In the genomic region with DNA sequence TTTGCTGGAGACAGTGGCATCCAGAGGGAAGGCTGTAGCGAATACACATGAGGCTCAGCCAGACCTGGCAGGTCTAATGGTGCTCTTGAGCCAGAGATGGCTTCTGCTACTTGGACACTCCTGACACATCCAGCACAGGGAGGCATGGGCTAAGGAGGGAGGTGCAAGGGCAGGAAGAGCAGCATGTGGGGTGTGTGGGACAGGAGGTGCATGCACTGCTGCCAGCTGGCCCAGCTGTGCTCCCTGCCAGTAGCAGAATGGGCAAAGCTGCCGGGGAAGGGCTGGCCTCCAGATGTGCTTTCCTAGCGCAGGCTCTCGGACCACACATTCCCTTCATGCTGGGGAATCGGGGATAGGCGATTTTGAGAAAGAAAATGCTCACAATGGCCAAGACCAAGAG, we compare ENCODE assay signal across 30 cellular contexts.
DNase-seq lines count a peak whose midpoint lies in the region; ATAC-seq, FAIRE-seq and TF ChIP-seq lines count a peak whose summit lies in the region.
"Had no signal": no experiment of that assay in that cellular context is flagged by ENCODE, and none has a peak within 500 bp of the region (broad histone marks: within the 10 kb centered on the region; RNA-seq: fewer than 3 reads in every experiment).

No MANE protein-coding gene starts in this region.

- H2BK15ac ChIP-seq in H1 (ENCODE audit: low read length) = peak overlapping the region; percentile 95; the same call in 1 of the 2 replicates

- no peak overlapping the region for H3K14ac ChIP-seq in H1 (ENCODE audit: insufficient read length)

- no peak for ATAC-seq in GM18870 (IDR thresholded peaks at IDR 0.05; ENCODE audit: unreplicated experiment)
- ATAC-seq: activated CD4-positive, alpha-beta T cell treated with anti-CD3 and anti-CD28 coated beads for 36 hours; left lobe of liver had no signal

- H2BK20ac ChIP-seq in H1 (ENCODE audit: low read length) = no peak overlapping the region

- CTCF ChIA-PET in H1 (lab: Charles Lee; ENCODE audit: partially characterized antibody) = interaction anchor here (0.6 to 1.4 kb wide), 3 partner anchors 9 to 164 kb away, joined by 3 to 5 read pairs (median 3); no protein-coding TSS in a partner anchor
- CTCF ChIA-PET in activated naive CD4-positive, alpha-beta T cell treated with anti-CD3 and anti-CD28 coated beads for 36 hours (lab: Charles Lee) = no interaction called here

- no peaks in the 10 kb centered on the region for H3K23me2 ChIP-seq in H1 (ENCODE audit: low read depth, low read length)

- H4K5ac ChIP-seq in H1 (ENCODE audit: insufficient read length, low read depth, low read length) = no peak overlapping the region

- no peak overlapping the region for H3K23ac ChIP-seq in H1 (ENCODE audit: insufficient read length)

- H3K79me1 ChIP-seq in H1 (ENCODE audit: low read depth, low read length) = no peaks in the 10 kb centered on the region

- no peak for TF ChIP-seq EP300 in H1 (IDR thresholded peaks at IDR 0.05; ENCODE audit: borderline replicate concordance in 1 of 2, low read depth in 2 of 2, low read length in 2 of 2)

- H3K18ac ChIP-seq in H1 (ENCODE audit: extremely low read depth, low read length) = no peak overlapping the region

- peak; percentile 76 for DNase-seq in GM03348 (ENCODE audit: low spot score)
- DNase-seq in MG63 = peak; percentile 63
- no peak for DNase-seq in H1 (ENCODE audit: low read depth in 1 of 2, low spot score in 2 of 2)
- DNase-seq in osteocyte (ENCODE audit: extremely low spot score, unreplicated experiment) = peak; percentile 70
- DNase-seq in midbrain (lab: John Stamatoyannopoulos, UW) = no peak
- no peak for DNase-seq in activated naive CD4-positive, alpha-beta T cell treated with anti-CD3 and anti-CD28 coated beads for 36 hours
- no peak for DNase-seq in posterior cingulate gyrus
- DNase-seq: activated CD4-positive, alpha-beta T cell treated with anti-CD3 and anti-CD28 coated beads for 36 hours; activated effector memory CD4-positive, alpha-beta T cell treated with Interleukin-2 at 50 U/mL for 16 hours; activated naive CD8-positive, alpha-beta T cell treated with anti-CD3 and anti-CD28 coated beads for 36 hours; Caco-2; dermis blood vessel endothelial cell; hypothalamus; natural killer cell; NCI-H1105 treated with DMSO at 0.1 percent for 48 hours; NCI-H2029; NCI-H2227 treated with DMSO at 0.1 percent for 48 hours; NCI-H69; ovary; retina; trophoblast cell had no signal

- H4K20me1 ChIP-seq in H1 (replicated peaks in 1 of 2; ENCODE audit: control insufficient read depth in 1 of 2, insufficient read depth in 2 of 2, low read length in 2 of 2) = no peaks in the 10 kb centered on the region
- H4K20me1 ChIP-seq: BLaER1 treated with 17β-estradiol and CSF1 and Interleukin-3, amounts not matched to agents 10 nM and 100 nM had no signal

- H3K4me3 Mint-ChIP-seq in osteocyte (ENCODE audit: unreplicated experiment) = no peak overlapping the region
- H3K4me3 Mint-ChIP-seq in activated naive CD4-positive, alpha-beta T cell treated with anti-CD3 and anti-CD28 coated beads for 36 hours = no peak overlapping the region
- H3K4me3 Mint-ChIP-seq: activated CD4-positive, alpha-beta T cell treated with anti-CD3 and anti-CD28 coated beads for 36 hours; activated naive CD8-positive, alpha-beta T cell treated with anti-CD3 and anti-CD28 coated beads for 36 hours; central memory CD8-positive, alpha-beta T cell; natural killer cell had no signal

- H2BK5ac ChIP-seq in H1 (ENCODE audit: low read depth, low read length) = peak overlapping the region; percentile 46; the same call in 1 of the 2 replicates

- H4K8ac ChIP-seq in H1 (ENCODE audit: extremely low read depth, insufficient read depth, low read length) = no peak overlapping the region; the same call in 1 of the 2 replicates

- no peaks in the 10 kb centered on the region for H3K4me1 Mint-ChIP-seq in osteocyte (ENCODE audit: unreplicated experiment)
- H3K4me1 Mint-ChIP-seq in activated naive CD4-positive, alpha-beta T cell treated with anti-CD3 and anti-CD28 coated beads for 36 hours (ENCODE audit: low read depth) = peaks cover 10% of the 10 kb centered on the region
- H3K4me1 Mint-ChIP-seq: central memory CD8-positive, alpha-beta T cell; natural killer cell had no signal

- no peak overlapping the region for H3K27ac ChIP-seq in H1 (ENCODE audit: low read depth, low read length)
- H3K27ac ChIP-seq: BLaER1 treated with 17β-estradiol and CSF1 and Interleukin-3, amounts not matched to agents 10 nM and 100 nM; ovary; RWPE1; SK-N-MC had no signal

- POLR2A ChIA-PET in H1 (lab: Charles Lee; ENCODE audit: partially characterized antibody) = interaction anchor here (1.0 kb wide), 1 partner anchor 24 kb away, joined by 4 read pairs; no protein-coding TSS in a partner anchor

- H3K36me3 Mint-ChIP-seq in osteocyte (ENCODE audit: unreplicated experiment) = no peaks in the 10 kb centered on the region
- H3K36me3 Mint-ChIP-seq in activated naive CD4-positive, alpha-beta T cell treated with anti-CD3 and anti-CD28 coated beads for 36 hours (ENCODE audit: low read depth) = no peaks in the 10 kb centered on the region
- H3K36me3 Mint-ChIP-seq: activated naive CD8-positive, alpha-beta T cell treated with anti-CD3 and anti-CD28 coated beads for 36 hours; natural killer cell had no signal

- TF ChIP-seq CTCF in H1 (IDR thresholded peaks at IDR 0.05; ENCODE audit: control extremely low read depth in 1 of 3, insufficient read depth in 1 of 3, low read depth in 1 of 3, low read length in 3 of 3) = no peak
- no peak for TF ChIP-seq CTCF in osteocyte (IDR thresholded peaks at IDR 0.05)

- H3K79me2 ChIP-seq in H1 (ENCODE audit: control insufficient read depth in 1 of 2, insufficient read depth in 2 of 2, low read length in 2 of 2) = no peaks in the 10 kb centered on the region

- H3K27me3 Mint-ChIP-seq in osteocyte (ENCODE audit: unreplicated experiment) = peaks cover 7% of the 10 kb centered on the region
- H3K27me3 Mint-ChIP-seq in activated naive CD4-positive, alpha-beta T cell treated with anti-CD3 and anti-CD28 coated beads for 36 hours (ENCODE audit: low read depth) = no peaks in the 10 kb centered on the region
- H3K27me3 Mint-ChIP-seq: activated naive CD8-positive, alpha-beta T cell treated with anti-CD3 and anti-CD28 coated beads for 36 hours; central memory CD8-positive, alpha-beta T cell had no signal

- intact Hi-C loops in activated naive CD4-positive, alpha-beta T cell treated with anti-CD3 and anti-CD28 coated beads for 36 hours (cut with micrococcal nuclease) = no loop called here
- intact Hi-C loops in posterior cingulate gyrus (cut with DNase I) = no loop called here

- no peak overlapping the region for H3K4me2 ChIP-seq in H1 (ENCODE audit: insufficient read depth in 1 of 2, low read depth in 2 of 2, low read length in 2 of 2)
- H3K4me2 ChIP-seq: BLaER1 treated with 17β-estradiol and CSF1 and Interleukin-3, amounts not matched to agents 10 nM and 100 nM had no signal

- no peak for TF ChIP-seq POLR2A in H1 (IDR thresholded peaks at IDR 0.05; ENCODE audit: control extremely low read depth in 1 of 2, low read depth in 2 of 2, low read length in 2 of 2)

- no peak overlapping the region for H2BK120ac ChIP-seq in H1 (replicated peaks; ENCODE audit: low read depth, low read length)

- H3K36me3 ChIP-seq in MG63 (no peaks in the 10 kb centered on the region), H1 (ENCODE audit: control insufficient read depth in 2 of 4, insufficient read depth in 4 of 4, low read length in 3 of 4) (no peaks in the 10 kb centered on the region)
- H3K36me3 ChIP-seq: BLaER1 treated with 17β-estradiol and CSF1 and Interleukin-3, amounts not matched to agents 10 nM and 100 nM; ovary had no signal

- H2AK5ac ChIP-seq in H1 (ENCODE audit: low read depth, low read length) = 0 out of 2 replicates have a peak overlapping the region, but pooled peaks have one; percentile 61

- H3K4me3 ChIP-seq in MG63 (no peak overlapping the region), H1 (ENCODE audit: extremely low read depth in 1 of 4, insufficient read depth in 2 of 4, low read depth in 3 of 4, low read length in 4 of 4) (no peak overlapping the region)
- H3K4me3 ChIP-seq: BLaER1 treated with 17β-estradiol and CSF1 and Interleukin-3, amounts not matched to agents 10 nM and 100 nM; K562; ovary; SK-N-MC had no signal

- no peaks in the 10 kb centered on the region for H3K9me3 Mint-ChIP-seq in osteocyte (ENCODE audit: unreplicated experiment)
- no peaks in the 10 kb centered on the region for H3K9me3 Mint-ChIP-seq in activated naive CD4-positive, alpha-beta T cell treated with anti-CD3 and anti-CD28 coated beads for 36 hours
- H3K9me3 Mint-ChIP-seq: activated naive CD8-positive, alpha-beta T cell treated with anti-CD3 and anti-CD28 coated beads for 36 hours; central memory CD8-positive, alpha-beta T cell; natural killer cell had no signal

- 0 out of 2 replicates have a peak overlapping the region, but pooled peaks have one; percentile 82 for H2BK12ac ChIP-seq in H1 (ENCODE audit: low read depth, low read length)

- WGBS in H1 (ENCODE audit: extremely low coverage in 1 of 2, insufficient coverage in 1 of 2, insufficient read length in 1 of 2, insufficient replicate concordance in 2 of 2, low coverage in 1 of 2, low lambda C conversion rate in 2 of 2, missing lambda C conversion rate in 1 of 2), 2 experiments = 96% methylated on average over 6 of the region's 6 CpGs; no CpG with 5 or more reads in 1 of the 2 experiments

- H3K56ac ChIP-seq in H1 (replicated peaks; ENCODE audit: insufficient read length, low read depth, low read length) = no peak overlapping the region

- peak overlapping the region; percentile 62 for H4K91ac ChIP-seq in H1 (replicated peaks; ENCODE audit: insufficient read length, low read length)

- H3K4me1 ChIP-seq in H1 (replicated peaks in 1 of 4; ENCODE audit: control insufficient read depth in 3 of 4, insufficient read depth in 4 of 4, low read length in 3 of 4) = peaks cover 0 to 4% (median 1%) of the 10 kb centered on the region in 4 experiments; a peak in 1 of 7 replicates
- H3K4me1 ChIP-seq: BLaER1 treated with 17β-estradiol and CSF1 and Interleukin-3, amounts not matched to agents 10 nM and 100 nM; Caco-2 had no signal

- H3K4ac ChIP-seq in H1 (replicated peaks; ENCODE audit: insufficient read length, low read depth, low read length) = no peak overlapping the region

- 0 out of 2 replicates have a peak, but pooled peaks cover 2% of the 10 kb centered on the region for H3K9me3 ChIP-seq in MG63
- H3K9me3 ChIP-seq in H1 (ENCODE audit: insufficient read depth in 2 of 2, low read depth in 1 of 2, low read length in 1 of 2) = no peaks in the 10 kb centered on the region
- H3K9me3 ChIP-seq: BLaER1 treated with 17β-estradiol and CSF1 and Interleukin-3, amounts not matched to agents 10 nM and 100 nM; Caco-2; ovary had no signal

- H2AFZ ChIP-seq in H1 (ENCODE audit: low read length) = peak overlapping the region; percentile 70; the same call in 1 of the 2 replicates

- H3K27me3 ChIP-seq in MG63 = no peaks in the 10 kb centered on the region
- no peaks in the 10 kb centered on the region; a peak in 1 of 7 replicates for H3K27me3 ChIP-seq in H1 (replicated peaks in 1 of 4; ENCODE audit: control insufficient read depth in 3 of 4, extremely low read depth in 1 of 4, insufficient read depth in 3 of 4, low read length in 3 of 4)
- H3K27me3 ChIP-seq: BLaER1 treated with 17β-estradiol and CSF1 and Interleukin-3, amounts not matched to agents 10 nM and 100 nM; ovary had no signal

- no peak overlapping the region for H3K27ac Mint-ChIP-seq in osteocyte (ENCODE audit: unreplicated experiment)
- H3K27ac Mint-ChIP-seq in activated naive CD4-positive, alpha-beta T cell treated with anti-CD3 and anti-CD28 coated beads for 36 hours = no peak overlapping the region
- H3K27ac Mint-ChIP-seq: activated CD4-positive, alpha-beta T cell treated with anti-CD3 and anti-CD28 coated beads for 36 hours; activated naive CD8-positive, alpha-beta T cell treated with anti-CD3 and anti-CD28 coated beads for 36 hours; natural killer cell had no signal

- TF ChIP-seq RAD21 in H1 (IDR thresholded peaks at IDR 0.05 in 1 of 2, conservative IDR thresholded peaks at IDR 0.05 in 1 of 2; ENCODE audit: low read depth in 2 of 2, low read length in 2 of 2) = no peak

- no peak for FAIRE-seq in H1 (lab: Jason Lieb, UNC)
- FAIRE-seq: endometrium, GM12891 had no signal

- H3K9ac ChIP-seq in H1 (replicated peaks in 1 of 4; ENCODE audit: extremely low read depth in 1 of 4, low read depth in 3 of 4, low read length in 3 of 4) = no peak overlapping the region
- H3K9ac ChIP-seq: BLaER1 treated with 17β-estradiol and CSF1 and Interleukin-3, amounts not matched to agents 10 nM and 100 nM had no signal

Comparison
In these comparisons a context has a peak if more than half of its experiments do, and no peak if none do; other contexts are left out.
1. DNase-seq: peak in GM03348 (single experiment), MG63 (single experiment) and osteocyte (single experiment); none in H1 (0 of 2), midbrain (single experiment), activated naive CD4-positive, alpha-beta T cell treated with anti-CD3 and anti-CD28 coated beads for 36 hours (single experiment) and posterior cingulate gyrus (0 of 10).